Comparison of ENCODE assay signal across 18 cellular contexts in the genomic region with DNA sequence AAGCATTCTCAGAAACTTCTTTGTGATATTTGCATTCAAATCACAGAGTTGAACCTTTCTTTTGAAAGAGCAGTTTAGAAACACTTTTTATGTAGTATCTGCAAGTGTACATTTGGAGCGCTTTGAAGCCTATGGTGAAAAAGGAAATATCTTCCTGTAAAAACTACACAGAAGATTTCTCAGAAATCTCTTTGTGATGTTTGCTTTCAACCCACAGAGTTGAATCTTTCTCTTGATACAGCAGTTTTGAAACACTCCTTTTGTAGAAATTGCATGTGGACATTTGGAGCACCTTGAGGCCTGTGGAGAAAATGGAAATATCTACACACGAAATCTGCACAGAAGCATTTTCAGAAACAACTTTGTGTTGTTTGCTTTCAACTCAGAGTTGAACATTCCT.
DNase-seq lines count a peak whose midpoint lies in the region; ATAC-seq and TF ChIP-seq lines count a peak whose summit lies in the region.
"Had no signal": no experiment of that assay in that cellular context is flagged by ENCODE, and none has a peak within 500 bp of the region (broad histone marks: within the 10 kb centered on the region; RNA-seq: fewer than 3 reads in every experiment).

No MANE protein-coding gene starts in this region.

- no peak overlapping the region for H3K4me3 Mint-ChIP-seq in activated CD4-positive, alpha-beta T cell treated with anti-CD3 and anti-CD28 coated beads for 36 hours
- H3K4me3 Mint-ChIP-seq in activated naive CD4-positive, alpha-beta T cell treated with anti-CD3 and anti-CD28 coated beads, Interleukin-2, amount 50 U/mL, for 24 hours = peak overlapping the region; percentile 56
- peak overlapping the region; percentile 15 for H3K4me3 Mint-ChIP-seq in activated T-helper 1 cell treated with anti-CD3 and anti-CD28 coated beads, Interleukin-12 subunit alpha, Interleukin-12 subunit beta, Interleukin-2, Interleukin-4 antibody, amounts not matched to agents 30 ng/mL and 10 ng/mL and 1 ng/mL, durations not matched to agents 14 hours and 24 hours and 36 hours
- peak overlapping the region in 9 of 10 donors; percentile 46 to 80 (median 59) for H3K4me3 Mint-ChIP-seq in naive thymus-derived CD8-positive, alpha-beta T cell
- H3K4me3 Mint-ChIP-seq: B cell, GM23338 had no signal

- no peak for DNase-seq in activated CD4-positive, alpha-beta T cell treated with anti-CD3 and anti-CD28 coated beads for 36 hours
- no peak for DNase-seq in activated CD4-positive, alpha-beta T cell treated with anti-CD3 and anti-CD28 coated beads, Interleukin-2, amount 50 U/mL, for 48 hours
- no peak for DNase-seq in activated naive CD4-positive, alpha-beta T cell treated with anti-CD3 and anti-CD28 coated beads, Interleukin-2, amount 50 U/mL, for 16 hours
- no peak for DNase-seq in activated T-helper 1 cell treated with anti-CD3 and anti-CD28 coated beads, Interleukin-12 subunit alpha, Interleukin-12 subunit beta, Interleukin-2, Interleukin-4 antibody, amounts not matched to agents 30 ng/mL and 10 ng/mL and 1 ng/mL, durations not matched to agents 14 hours and 24 hours and 36 hours (ENCODE audit: low spot score)
- peak in 1 of 10 donors; percentile 22 for DNase-seq in naive thymus-derived CD8-positive, alpha-beta T cell
- DNase-seq in Peyer's patch = no peak
- DNase-seq in globus pallidus (ENCODE audit: low spot score) = no peak
- DNase-seq: GDM1, KBM-7, NCI-H1092, NCI-H1694, NCI-H524 had no signal

- H3K9me3 ChIP-seq in Peyer's patch = no peaks in the 10 kb centered on the region

- H3K4me1 Mint-ChIP-seq in activated CD4-positive, alpha-beta T cell treated with anti-CD3 and anti-CD28 coated beads for 36 hours = peaks cover 56% of the 10 kb centered on the region
- H3K4me1 Mint-ChIP-seq in activated naive CD4-positive, alpha-beta T cell treated with anti-CD3 and anti-CD28 coated beads, Interleukin-2, amount 50 U/mL, for 24 hours = peaks cover 79% of the 10 kb centered on the region
- peaks cover 29% of the 10 kb centered on the region for H3K4me1 Mint-ChIP-seq in activated T-helper 1 cell treated with anti-CD3 and anti-CD28 coated beads, Interleukin-12 subunit alpha, Interleukin-12 subunit beta, Interleukin-2, Interleukin-4 antibody, amounts not matched to agents 30 ng/mL and 10 ng/mL and 1 ng/mL, durations not matched to agents 14 hours and 24 hours and 36 hours (ENCODE audit: low read depth)
- H3K4me1 Mint-ChIP-seq in naive thymus-derived CD8-positive, alpha-beta T cell = peaks cover 20 to 76% (median 47%) of the 10 kb centered on the region in 4 donors
- H3K4me1 Mint-ChIP-seq: B cell, GM23338 had no signal

- H3K4me1 ChIP-seq in Peyer's patch = no peaks in the 10 kb centered on the region

- no peaks in the 10 kb centered on the region for H3K27me3 Mint-ChIP-seq in activated CD4-positive, alpha-beta T cell treated with anti-CD3 and anti-CD28 coated beads for 36 hours
- H3K27me3 Mint-ChIP-seq in activated naive CD4-positive, alpha-beta T cell treated with anti-CD3 and anti-CD28 coated beads, Interleukin-2, amount 50 U/mL, for 24 hours = no peaks in the 10 kb centered on the region
- no peaks in the 10 kb centered on the region for H3K27me3 Mint-ChIP-seq in activated T-helper 1 cell treated with anti-CD3 and anti-CD28 coated beads, Interleukin-12 subunit alpha, Interleukin-12 subunit beta, Interleukin-2, Interleukin-4 antibody, amounts not matched to agents 30 ng/mL and 10 ng/mL and 1 ng/mL, durations not matched to agents 14 hours and 24 hours and 36 hours (ENCODE audit: insufficient read depth)
- H3K27me3 Mint-ChIP-seq in naive thymus-derived CD8-positive, alpha-beta T cell = no peaks in the 10 kb centered on the region
- H3K27me3 Mint-ChIP-seq: B cell had no signal

- POLR2A ChIA-PET in activated CD4-positive, alpha-beta T cell treated with anti-CD3 and anti-CD28 coated beads for 36 hours (lab: Charles Lee) = no interaction called here
- POLR2A ChIA-PET in naive thymus-derived CD8-positive, alpha-beta T cell (lab: Charles Lee) = no interaction called here

- ATAC-seq in activated CD4-positive, alpha-beta T cell treated with anti-CD3 and anti-CD28 coated beads for 36 hours = no peak
- ATAC-seq in naive thymus-derived CD8-positive, alpha-beta T cell = peak in 1 of 2 donors; percentile 8
- ATAC-seq: GM12878, GM23338, HCT116 had no signal

- CTCF ChIA-PET in activated CD4-positive, alpha-beta T cell treated with anti-CD3 and anti-CD28 coated beads for 36 hours (lab: Charles Lee) = no interaction called here

- H3K36me3 Mint-ChIP-seq in activated CD4-positive, alpha-beta T cell treated with anti-CD3 and anti-CD28 coated beads for 36 hours (ENCODE audit: low read depth) = peaks cover 23% of the 10 kb centered on the region
- H3K36me3 Mint-ChIP-seq in activated naive CD4-positive, alpha-beta T cell treated with anti-CD3 and anti-CD28 coated beads, Interleukin-2, amount 50 U/mL, for 24 hours = peaks cover 13% of the 10 kb centered on the region
- H3K36me3 Mint-ChIP-seq in activated T-helper 1 cell treated with anti-CD3 and anti-CD28 coated beads, Interleukin-12 subunit alpha, Interleukin-12 subunit beta, Interleukin-2, Interleukin-4 antibody, amounts not matched to agents 30 ng/mL and 10 ng/mL and 1 ng/mL, durations not matched to agents 14 hours and 24 hours and 36 hours (ENCODE audit: low read depth) = peaks cover 33% of the 10 kb centered on the region
- H3K36me3 Mint-ChIP-seq in naive thymus-derived CD8-positive, alpha-beta T cell = peaks cover 0 to 7% (median 0%) of the 10 kb centered on the region in 3 donors

- H3K27me3 ChIP-seq in Peyer's patch = no peaks in the 10 kb centered on the region

- intact Hi-C loops in activated CD4-positive, alpha-beta T cell treated with anti-CD3 and anti-CD28 coated beads for 36 hours (cut with DNase I, micrococcal nuclease) = loop anchor here in 1 of 2 experiments (2.0 kb wide), 1 partner anchor 28 kb away; no protein-coding TSS in a partner anchor
- intact Hi-C loops in activated T-helper 1 cell treated with anti-CD3 and anti-CD28 coated beads, Interleukin-12 subunit alpha, Interleukin-12 subunit beta, Interleukin-2, Interleukin-4 antibody, amounts not matched to agents 30 ng/mL and 10 ng/mL and 1 ng/mL, durations not matched to agents 14 hours and 24 hours and 36 hours (cut with micrococcal nuclease) = loop anchor here (1.0 to 2.0 kb wide), 2 partner anchors 20 to 30 kb away; no protein-coding TSS in a partner anchor

- TF ChIP-seq CTCF in Peyer's patch (IDR thresholded peaks at IDR 0.05) = no peak

- H3K27ac Mint-ChIP-seq in activated CD4-positive, alpha-beta T cell treated with anti-CD3 and anti-CD28 coated beads for 36 hours = peak overlapping the region; percentile 78
- H3K27ac Mint-ChIP-seq in activated naive CD4-positive, alpha-beta T cell treated with anti-CD3 and anti-CD28 coated beads, Interleukin-2, amount 50 U/mL, for 24 hours = peak overlapping the region; percentile 91
- peak overlapping the region; percentile 59 for H3K27ac Mint-ChIP-seq in activated T-helper 1 cell treated with anti-CD3 and anti-CD28 coated beads, Interleukin-12 subunit alpha, Interleukin-12 subunit beta, Interleukin-2, Interleukin-4 antibody, amounts not matched to agents 30 ng/mL and 10 ng/mL and 1 ng/mL, durations not matched to agents 14 hours and 24 hours and 36 hours
- peak overlapping the region in 8 of 10 donors; percentile 57 to 96 (median 82) for H3K27ac Mint-ChIP-seq in naive thymus-derived CD8-positive, alpha-beta T cell
- H3K27ac Mint-ChIP-seq: B cell, GM23338 had no signal

- H3K36me3 ChIP-seq in Peyer's patch = no peaks in the 10 kb centered on the region

- H3K27ac ChIP-seq in Peyer's patch = no peak overlapping the region
- H3K27ac ChIP-seq: 22Rv1 had no signal

- no peak for TF ChIP-seq POLR2A in Peyer's patch (IDR thresholded peaks at IDR 0.05)

- no peak overlapping the region for H3K4me3 ChIP-seq in Peyer's patch
- H3K4me3 ChIP-seq: GM12878, GM23338 had no signal

- H3K9me3 Mint-ChIP-seq in activated CD4-positive, alpha-beta T cell treated with anti-CD3 and anti-CD28 coated beads for 36 hours (ENCODE audit: low read depth) = peaks cover 3% of the 10 kb centered on the region
- H3K9me3 Mint-ChIP-seq in activated naive CD4-positive, alpha-beta T cell treated with anti-CD3 and anti-CD28 coated beads, Interleukin-2, amount 50 U/mL, for 24 hours = no peaks in the 10 kb centered on the region
- H3K9me3 Mint-ChIP-seq in activated T-helper 1 cell treated with anti-CD3 and anti-CD28 coated beads, Interleukin-12 subunit alpha, Interleukin-12 subunit beta, Interleukin-2, Interleukin-4 antibody, amounts not matched to agents 30 ng/mL and 10 ng/mL and 1 ng/mL, durations not matched to agents 14 hours and 24 hours and 36 hours = peaks cover 28% of the 10 kb centered on the region
- H3K9me3 Mint-ChIP-seq in naive thymus-derived CD8-positive, alpha-beta T cell = peaks cover 0 to 35% (median 0%) of the 10 kb centered on the region in 9 donors
- H3K9me3 Mint-ChIP-seq: GM23338 had no signal
